Comparison of ENCODE assay signal across 14 cellular contexts in the genomic region with DNA sequence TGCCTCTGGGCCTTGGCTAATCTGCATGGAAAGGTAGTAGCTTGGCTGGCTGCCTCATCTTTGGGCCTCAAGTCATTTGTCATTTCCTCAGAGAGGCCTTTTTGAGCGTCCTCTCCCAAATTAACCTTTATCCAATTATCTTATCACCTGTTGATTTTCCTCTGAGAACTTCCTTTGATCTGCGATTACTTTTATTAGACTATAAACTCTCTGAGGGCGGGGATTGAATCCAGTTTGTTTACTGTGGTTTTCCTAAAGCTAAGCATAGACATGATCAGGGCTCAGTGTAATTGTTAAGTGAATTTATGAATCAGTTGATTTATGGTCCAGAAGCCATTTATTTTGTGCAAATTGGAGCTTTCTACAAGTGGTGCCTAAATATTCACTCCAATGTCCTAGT. TPM values are rescaled to one million over a fixed set of nuclear protein-coding genes. Genes with fewer than 3 reads are reported as not detected.
A peak's percentile ranks its signal among the peaks of the same experiment; 100 is the strongest.
DNase-seq lines count a peak whose midpoint lies in the region; ATAC-seq and TF ChIP-seq lines count a peak whose summit lies in the region.
"Had no signal": no experiment of that assay in that cellular context is flagged by ENCODE, and none has a peak within 500 bp of the region (broad histone marks: within the 10 kb centered on the region; RNA-seq: fewer than 3 reads in every experiment).

No MANE protein-coding gene starts in this region.

- no peaks in the 10 kb centered on the region for H3K27me3 ChIP-seq in Loucy (ENCODE audit: insufficient read depth, low read length, poor library complexity, severe bottlenecking)
- H3K27me3 ChIP-seq: BE2C had no signal

- H3K9me2 ChIP-seq in Loucy (replicated peaks; ENCODE audit: low read depth, low read length) = no peaks in the 10 kb centered on the region

- peaks cover 26% of the 10 kb centered on the region for H3K36me3 ChIP-seq in Loucy (ENCODE audit: insufficient read depth, low read length)

- no peaks in the 10 kb centered on the region for H3F3A ChIP-seq in Loucy (ENCODE audit: low read depth)

- H3K27me3 Mint-ChIP-seq in activated naive CD8-positive, alpha-beta T cell = no peaks in the 10 kb centered on the region
- H3K27me3 Mint-ChIP-seq in activated naive CD8-positive, alpha-beta T cell treated with anti-CD3 and anti-CD28 coated beads, Interleukin-2, amount 50 U/mL, for 24 hours = no peaks in the 10 kb centered on the region
- H3K27me3 Mint-ChIP-seq: CD4-positive, alpha-beta memory T cell had no signal

- peak overlapping the region; percentile 8 for H3K27ac Mint-ChIP-seq in activated naive CD8-positive, alpha-beta T cell
- no peak overlapping the region for H3K27ac Mint-ChIP-seq in activated naive CD8-positive, alpha-beta T cell treated with anti-CD3 and anti-CD28 coated beads, Interleukin-2, amount 50 U/mL, for 24 hours

- peaks cover 54% of the 10 kb centered on the region for H3K4me1 Mint-ChIP-seq in activated naive CD8-positive, alpha-beta T cell (ENCODE audit: low read depth)
- H3K4me1 Mint-ChIP-seq in activated naive CD8-positive, alpha-beta T cell treated with anti-CD3 and anti-CD28 coated beads, Interleukin-2, amount 50 U/mL, for 24 hours = peaks cover 46% of the 10 kb centered on the region

- no peaks in the 10 kb centered on the region for H3K9me3 ChIP-seq in Loucy (ENCODE audit: insufficient read depth, low read depth, low read length)
- H3K9me3 ChIP-seq: BE2C had no signal

- H3K36me3 Mint-ChIP-seq in activated naive CD8-positive, alpha-beta T cell = peaks cover 11% of the 10 kb centered on the region
- H3K36me3 Mint-ChIP-seq in activated naive CD8-positive, alpha-beta T cell treated with anti-CD3 and anti-CD28 coated beads, Interleukin-2, amount 50 U/mL, for 24 hours (ENCODE audit: low read depth) = peaks cover 51% of the 10 kb centered on the region

- H3K9ac ChIP-seq in Loucy (ENCODE audit: low read depth, low read length, poor library complexity, severe bottlenecking) = no peak overlapping the region
- H3K9ac ChIP-seq: GM23248 had no signal

- peaks cover 75% of the 10 kb centered on the region for H4K20me1 ChIP-seq in Loucy (ENCODE audit: insufficient read depth, low read length, poor library complexity, severe bottlenecking)

- ATAC-seq in activated naive CD8-positive, alpha-beta T cell treated with anti-CD3 and anti-CD28 coated beads, Interleukin-2, amount 50 U/mL, for 24 hours = no peak

- peaks cover 38% of the 10 kb centered on the region for H3K4me1 ChIP-seq in Loucy (ENCODE audit: insufficient read depth, low read length, poor library complexity, severe bottlenecking)

- H2AFZ ChIP-seq in Loucy (ENCODE audit: low read length) = no peak overlapping the region
- H2AFZ ChIP-seq: GM23248 had no signal

- H3K9me3 Mint-ChIP-seq in activated naive CD8-positive, alpha-beta T cell (ENCODE audit: low read depth) = no peaks in the 10 kb centered on the region
- no peaks in the 10 kb centered on the region for H3K9me3 Mint-ChIP-seq in activated naive CD8-positive, alpha-beta T cell treated with anti-CD3 and anti-CD28 coated beads, Interleukin-2, amount 50 U/mL, for 24 hours

- H3K4me3 ChIP-seq in Loucy (ENCODE audit: low read length, poor library complexity, severe bottlenecking) = peak overlapping the region; percentile 2
- H3K4me3 ChIP-seq in fibroblast of villous mesenchyme (ENCODE audit: low read depth, low read length) = no peak overlapping the region
- H3K4me3 ChIP-seq: GM23248 had no signal

- peaks cover 94% of the 10 kb centered on the region for H3K79me2 ChIP-seq in Loucy (ENCODE audit: insufficient read depth, low read length)

- TF ChIP-seq CTCF in Loucy (conservative IDR thresholded peaks at IDR 0.05; ENCODE audit: low read length) (no peak), fibroblast of villous mesenchyme (IDR thresholded peaks at IDR 0.05; ENCODE audit: insufficient read depth, low read depth, low read length) (no peak)

- no peak overlapping the region for H3K4me3 Mint-ChIP-seq in activated naive CD8-positive, alpha-beta T cell
- no peak overlapping the region for H3K4me3 Mint-ChIP-seq in activated naive CD8-positive, alpha-beta T cell treated with anti-CD3 and anti-CD28 coated beads, Interleukin-2, amount 50 U/mL, for 24 hours
- H3K4me3 Mint-ChIP-seq: CD4-positive, alpha-beta memory T cell had no signal

- no peak for DNase-seq in activated naive CD8-positive, alpha-beta T cell treated with anti-CD3 and anti-CD28 coated beads, Interleukin-2, amount 50 U/mL, for 24 hours
- DNase-seq in fibroblast of villous mesenchyme (ENCODE audit: low read depth) (peak; percentile 12), SIG-M5 treated with dmso at 0.1 percent for 504 hours (lab: John Stamatoyannopoulos, UW; ENCODE audit: unreplicated experiment) (no peak), NCI-H1694 (lab: John Stamatoyannopoulos, UW) (no peak), Ammon's horn (ENCODE audit: low spot score) (no peak)
- DNase-seq: BE2C; CD4-positive, alpha-beta memory T cell; DMS153; DMS79 treated with DMSO at 0.1 percent for 48 hours; EL; GM23248; H7 had no signal

- no peak overlapping the region for H3K4me2 ChIP-seq in Loucy (ENCODE audit: low read depth, low read length, poor library complexity, severe bottlenecking)

RNA-seq across cellular contexts. Expression of a gene that starts 7.5 kb away (rescaled TPM):
- total RNA-seq in fibroblast of villous mesenchyme = 63.1 and 91.5 TPM in 2 replicates
